26 cellular contexts compared by ENCODE assay signal in genomic region chr21:18547347-18547746, GRCh38.
"Had no signal": no experiment of that assay in that cellular context is flagged by ENCODE, and none has a peak within 500 bp of the region (broad histone marks: within the 10 kb centered on the region; RNA-seq: fewer than 3 reads in every experiment).

No MANE protein-coding gene starts in this region.

- DNase-seq: colonic mucosa; cortex of kidney; effector CD8-positive, alpha-beta T cell; effector memory CD8-positive, alpha-beta T cell; endodermal cell; erythroblast; esophagus squamous epithelium; foreskin fibroblast; heart left ventricle; hypothalamus; immature natural killer cell; islet precursor cell; left cardiac atrium; left lung; left ventricle myocardium superior; lower lobe of right lung; mesenchymal stem cell; mucosa of descending colon had no signal

- H3K27me3 Mint-ChIP-seq: dendritic cell treated with granulocyte-macrophage colony-stimulating factor and Interleukin-4, amounts not matched to agents 40 ng/mL and 50 ng/mL, for 4 days; effector memory CD8-positive, alpha-beta T cell had no signal

- H3K79me2 ChIP-seq: hepatocyte had no signal

- FAIRE-seq: endometrium, frontal cortex had no signal

- H3K9me3 ChIP-seq: colonic mucosa, esophagus squamous epithelium, gastroesophageal sphincter, heart left ventricle, left lung, lower lobe of right lung, mucosa of descending colon had no signal

- H3K9me3 Mint-ChIP-seq: endodermal cell, mesothelial cell of epicardium had no signal

- H3K4me3 Mint-ChIP-seq: dendritic cell treated with granulocyte-macrophage colony-stimulating factor and Interleukin-4, amounts not matched to agents 40 ng/mL and 50 ng/mL, for 4 days; effector memory CD8-positive, alpha-beta T cell; endodermal cell; immature natural killer cell; mesothelial cell of epicardium had no signal

- H3K4me2 ChIP-seq: hepatocyte had no signal

- H3K27ac Mint-ChIP-seq: dendritic cell treated with granulocyte-macrophage colony-stimulating factor and Interleukin-4, amounts not matched to agents 40 ng/mL and 50 ng/mL, for 4 days; effector memory CD8-positive, alpha-beta T cell; endodermal cell; immature natural killer cell; mesothelial cell of epicardium had no signal

- H3K4me3 ChIP-seq: colonic mucosa, esophagus squamous epithelium, gastroesophageal sphincter, heart left ventricle, hepatocyte, left lung, lower lobe of right lung, mucosa of descending colon had no signal

- H3K4me1 Mint-ChIP-seq: immature natural killer cell had no signal

- H3K4me1 ChIP-seq: colonic mucosa, esophagus squamous epithelium, gastroesophageal sphincter, heart left ventricle, left lung, lower lobe of right lung had no signal

- H3K36me3 ChIP-seq: colonic mucosa, esophagus squamous epithelium, gastroesophageal sphincter, heart left ventricle, left lung, lower lobe of right lung had no signal

- H2AFZ ChIP-seq: hepatocyte had no signal

- H3K27me3 ChIP-seq: colonic mucosa, esophagus squamous epithelium, gastroesophageal sphincter, heart left ventricle, hepatocyte, left lung had no signal

- ATAC-seq: effector memory CD8-positive, alpha-beta T cell; esophagus mucosa; gastroesophageal sphincter; heart left ventricle; left cardiac atrium; left lung; left ventricle myocardium superior; lower lobe of right lung; mucosa of descending colon had no signal

- H3K36me3 Mint-ChIP-seq: immature natural killer cell, mesothelial cell of epicardium had no signal

- H3K27ac ChIP-seq: colonic mucosa, epithelial cell of prostate, esophagus squamous epithelium, gastroesophageal sphincter, heart left ventricle, hepatocyte, left lung, lower lobe of right lung had no signal
